In the genomic region with DNA sequence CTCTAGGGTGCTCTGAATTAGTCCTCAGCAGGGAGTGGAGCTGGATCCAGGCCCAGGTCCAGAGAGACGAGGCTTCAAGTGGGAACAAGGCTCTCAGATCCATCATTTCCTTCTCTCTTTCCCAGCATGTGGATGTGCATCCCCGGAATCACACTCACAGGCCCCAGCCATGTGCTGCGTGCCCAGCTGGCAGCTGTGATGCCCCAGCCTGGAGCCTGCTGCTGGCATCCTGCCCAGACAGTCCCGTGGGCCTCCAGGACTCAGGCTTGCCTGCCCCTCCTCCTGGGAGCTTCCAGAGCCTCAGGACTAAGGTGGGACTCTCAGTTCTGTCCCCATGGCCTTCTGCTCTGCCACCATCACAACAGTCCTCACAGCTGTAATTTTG, we compare ENCODE assay signal across 11 cellular contexts. TPM values are rescaled to one million over a fixed set of nuclear protein-coding genes. Genes with fewer than 3 reads are reported as not detected.
DNase-seq lines count a peak whose midpoint lies in the region; ATAC-seq and TF ChIP-seq lines count a peak whose summit lies in the region.
"Had no signal": no experiment of that assay in that cellular context is flagged by ENCODE, and none has a peak within 500 bp of the region (broad histone marks: within the 10 kb centered on the region; RNA-seq: fewer than 3 reads in every experiment).

No MANE protein-coding gene starts in this region.

- peak; percentile 57 for DNase-seq in COLO668 (lab: John Stamatoyannopoulos, UW; ENCODE audit: unreplicated experiment)
- peak; percentile 52 for DNase-seq in NCI-H2107 treated with DMSO at 0.1 percent for 48 hours (lab: John Stamatoyannopoulos, UW; ENCODE audit: unreplicated experiment)
- DNase-seq in colonic mucosa: peak; percentile 36
- DNase-seq in nucleus accumbens (lab: John Stamatoyannopoulos, UW): peak in 45 of 56 donors; percentile 5 to 77 (median 46)
- no peak for DNase-seq in activated naive CD4-positive, alpha-beta T cell treated with anti-CD3 and anti-CD28 coated beads, Interleukin-2, amount 50 U/mL, for 72 hours (ENCODE audit: low spot score in 2 of 2)
- DNase-seq in activated CD8-positive, alpha-beta memory T cell treated with anti-CD3 and anti-CD28 coated beads for 24 hours: no peak
- no peak for DNase-seq in esophagus squamous epithelium (lab: John Stamatoyannopoulos, UW)
- DNase-seq: activated CD4-positive, alpha-beta memory T cell treated with anti-CD3 and anti-CD28 coated beads, Interleukin-2, amount 10 ng/mL, durations not matched to agents 7 days and 5 days had no signal

- no peaks in the 10 kb centered on the region for H3K36me3 Mint-ChIP-seq in activated naive CD4-positive, alpha-beta T cell treated with anti-CD3 and anti-CD28 coated beads, Interleukin-2, amount 50 U/mL, for 72 hours

- no peak for ATAC-seq in activated naive CD4-positive, alpha-beta T cell treated with anti-CD3 and anti-CD28 coated beads, Interleukin-2, amount 50 U/mL, for 72 hours
- no peak for ATAC-seq in HG03135 (IDR thresholded peaks at IDR 0.05; ENCODE audit: unreplicated experiment)

- H3K9me3 ChIP-seq in colonic mucosa: no peaks in the 10 kb centered on the region
- no peaks in the 10 kb centered on the region for H3K9me3 ChIP-seq in esophagus squamous epithelium

- H3K36me3 ChIP-seq in colonic mucosa (no peaks in the 10 kb centered on the region), esophagus squamous epithelium (no peaks in the 10 kb centered on the region)

- H3K27ac Mint-ChIP-seq in activated naive CD4-positive, alpha-beta T cell treated with anti-CD3 and anti-CD28 coated beads, Interleukin-2, amount 50 U/mL, for 72 hours: no peak overlapping the region
- H3K27ac Mint-ChIP-seq: activated CD4-positive, alpha-beta memory T cell treated with anti-CD3 and anti-CD28 coated beads, Interleukin-2, amount 10 ng/mL, durations not matched to agents 7 days and 5 days had no signal

- H3K9me3 Mint-ChIP-seq in activated naive CD4-positive, alpha-beta T cell treated with anti-CD3 and anti-CD28 coated beads, Interleukin-2, amount 50 U/mL, for 72 hours: no peaks in the 10 kb centered on the region
- H3K9me3 Mint-ChIP-seq: activated CD4-positive, alpha-beta memory T cell treated with anti-CD3 and anti-CD28 coated beads, Interleukin-2, amount 10 ng/mL, durations not matched to agents 7 days and 5 days had no signal

- H3K4me1 ChIP-seq in colonic mucosa (no peaks in the 10 kb centered on the region), esophagus squamous epithelium (peaks cover 6 to 60% (median 39%) of the 10 kb centered on the region in 3 donors)

- no peak for TF ChIP-seq POLR2A in esophagus squamous epithelium (IDR thresholded peaks at IDR 0.05)

- no peaks in the 10 kb centered on the region for H3K27me3 ChIP-seq in colonic mucosa
- H3K27me3 ChIP-seq in esophagus squamous epithelium: peaks cover 0 to 5% (median 0%) of the 10 kb centered on the region in 4 donors

- WGBS in esophagus squamous epithelium, 2 donors: 21 to 29% methylated on average over 1 to 4 of the region's 4 CpGs

- no peak for TF ChIP-seq CTCF in colonic mucosa (IDR thresholded peaks at IDR 0.05)
- TF ChIP-seq CTCF in esophagus squamous epithelium (IDR thresholded peaks at IDR 0.05): no peak

- no peak overlapping the region for H3K9ac ChIP-seq in colonic mucosa (ENCODE audit: low read depth in 2 of 2, low read length in 2 of 2)

- H3K4me3 ChIP-seq in colonic mucosa: no peak overlapping the region
- no peak overlapping the region for H3K4me3 ChIP-seq in esophagus squamous epithelium
- H3K4me3 ChIP-seq: lung had no signal

- intact Hi-C loops in colonic mucosa (cut with DNase I) (loop anchor here (5.0 kb wide), 1 partner anchor 116 kb away; no protein-coding TSS in a partner anchor), esophagus squamous epithelium (cut with DNase I) (loop anchor here (10.0 kb wide), 1 partner anchor 103 kb away; the partner anchor contains the start of gene KRT6A)

- no peak overlapping the region for H3K27ac ChIP-seq in colonic mucosa
- peak overlapping the region in 1 of 4 donors; percentile 4 for H3K27ac ChIP-seq in esophagus squamous epithelium

RNA-seq across cellular contexts. Expression of gene KRT84, which starts 6.2 kb away (rescaled TPM):
- not detected for total RNA-seq in colonic mucosa
- total RNA-seq in activated naive CD4-positive, alpha-beta T cell treated with anti-CD3 and anti-CD28 coated beads, Interleukin-2, amount 50 U/mL, for 72 hours: not detected
- under 1 TPM in 1 of 4 donors, not detected in 3; 0.30 TPM for total RNA-seq in esophagus squamous epithelium
- total RNA-seq: activated CD4-positive, alpha-beta memory T cell treated with anti-CD3 and anti-CD28 coated beads, Interleukin-2, amount 10 ng/mL, durations not matched to agents 7 days and 5 days; lung had no signal

RNA-seq across cellular contexts. Expression of gene KRT82, which starts 14.5 kb away (rescaled TPM):
- total RNA-seq in colonic mucosa (not detected), esophagus squamous epithelium (not detected)
- not detected for total RNA-seq in activated naive CD4-positive, alpha-beta T cell treated with anti-CD3 and anti-CD28 coated beads, Interleukin-2, amount 50 U/mL, for 72 hours
- total RNA-seq: activated CD4-positive, alpha-beta memory T cell treated with anti-CD3 and anti-CD28 coated beads, Interleukin-2, amount 10 ng/mL, durations not matched to agents 7 days and 5 days; lung had no signal

RNA-seq across cellular contexts. Expression of gene KRT85, which starts 24.3 kb away (rescaled TPM):
- total RNA-seq in colonic mucosa (not detected), esophagus squamous epithelium (not detected)
- total RNA-seq in activated naive CD4-positive, alpha-beta T cell treated with anti-CD3 and anti-CD28 coated beads, Interleukin-2, amount 50 U/mL, for 72 hours: not detected
- total RNA-seq: activated CD4-positive, alpha-beta memory T cell treated with anti-CD3 and anti-CD28 coated beads, Interleukin-2, amount 10 ng/mL, durations not matched to agents 7 days and 5 days; lung; PC-3 had no signal

RNA-seq across cellular contexts. Expression of gene KRT75, which starts 42.6 kb away (rescaled TPM):
- total RNA-seq in colonic mucosa: under 1 TPM in 1 of 2 donors, not detected in 1; 0.10 TPM
- total RNA-seq in activated naive CD4-positive, alpha-beta T cell treated with anti-CD3 and anti-CD28 coated beads, Interleukin-2, amount 50 U/mL, for 72 hours: not detected
- total RNA-seq in esophagus squamous epithelium: under 1 TPM in 1 of 4 donors, not detected in 3; 0.44 TPM
- total RNA-seq: activated CD4-positive, alpha-beta memory T cell treated with anti-CD3 and anti-CD28 coated beads, Interleukin-2, amount 10 ng/mL, durations not matched to agents 7 days and 5 days; lung had no signal

Comparison
In these comparisons a context has a peak if more than half of its experiments do, and no peak if none do; other contexts are left out.
1. DNase-seq: peak in COLO668 (single experiment), NCI-H2107 treated with DMSO at 0.1 percent for 48 hours (single experiment), colonic mucosa (single experiment) and nucleus accumbens (45 of 56); none in activated naive CD4-positive, alpha-beta T cell treated with anti-CD3 and anti-CD28 coated beads, Interleukin-2, amount 50 U/mL, for 72 hours (0 of 2), activated CD8-positive, alpha-beta memory T cell treated with anti-CD3 and anti-CD28 coated beads for 24 hours (single experiment) and esophagus squamous epithelium (single experiment).